In the genomic region with DNA sequence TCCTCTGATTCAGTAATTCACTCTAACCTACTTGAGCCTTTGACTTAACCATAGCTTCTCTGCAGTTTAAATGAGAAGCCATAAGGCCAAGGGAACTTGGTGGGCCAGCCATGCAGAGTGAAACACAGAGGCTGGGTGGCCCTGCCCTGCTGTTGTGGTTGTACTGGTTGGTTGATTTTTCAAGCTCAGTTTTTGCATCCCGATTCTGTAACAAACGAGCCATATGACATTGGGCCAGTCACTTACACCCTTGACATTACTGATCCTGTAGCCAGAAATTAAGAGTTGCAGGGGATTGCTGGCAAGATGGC, we compare ENCODE assay signal across 9 cellular contexts. TPM values are rescaled to one million over a fixed set of nuclear protein-coding genes. Genes with fewer than 3 reads are reported as not detected.
DNase-seq lines count a peak whose midpoint lies in the region; ATAC-seq and TF ChIP-seq lines count a peak whose summit lies in the region.
"Had no signal": no experiment of that assay in that cellular context is flagged by ENCODE, and none has a peak within 500 bp of the region (broad histone marks: within the 10 kb centered on the region; RNA-seq: fewer than 3 reads in every experiment).

No MANE protein-coding gene starts in this region.

- TF ChIP-seq CTCF in right lobe of liver (IDR thresholded peaks at IDR 0.05), result no peak
- TF ChIP-seq CTCF in suprapubic skin (IDR thresholded peaks at IDR 0.05), result no peak

- H3K36me3 ChIP-seq in right lobe of liver, result no peaks in the 10 kb centered on the region
- no peaks in the 10 kb centered on the region for H3K36me3 ChIP-seq in suprapubic skin

- no peak overlapping the region for H3K27ac Mint-ChIP-seq in activated CD8-positive, alpha-beta memory T cell treated with anti-CD3 and anti-CD28 coated beads, Interleukin-2, amount 10 ng/mL, durations not matched to agents 7 days and 5 days
- no peak overlapping the region for H3K27ac Mint-ChIP-seq in activated CD4-positive, alpha-beta memory T cell treated with anti-CD3 and anti-CD28 coated beads for 36 hours

- H3K27me3 Mint-ChIP-seq in activated CD8-positive, alpha-beta memory T cell treated with anti-CD3 and anti-CD28 coated beads, Interleukin-2, amount 10 ng/mL, durations not matched to agents 7 days and 5 days, result peaks cover 14% of the 10 kb centered on the region
- H3K27me3 Mint-ChIP-seq in activated CD4-positive, alpha-beta memory T cell treated with anti-CD3 and anti-CD28 coated beads for 36 hours, result no peaks in the 10 kb centered on the region

- H3K27me3 ChIP-seq in right lobe of liver (no peaks in the 10 kb centered on the region), suprapubic skin (no peaks in the 10 kb centered on the region)

- no peaks in the 10 kb centered on the region for H3K9me3 ChIP-seq in right lobe of liver
- H3K9me3 ChIP-seq in suprapubic skin, result no peaks in the 10 kb centered on the region

- no peaks in the 10 kb centered on the region for H3K9me3 Mint-ChIP-seq in activated CD8-positive, alpha-beta memory T cell treated with anti-CD3 and anti-CD28 coated beads, Interleukin-2, amount 10 ng/mL, durations not matched to agents 7 days and 5 days (ENCODE audit: low read depth)
- no peaks in the 10 kb centered on the region for H3K9me3 Mint-ChIP-seq in activated CD4-positive, alpha-beta memory T cell treated with anti-CD3 and anti-CD28 coated beads for 36 hours

- intact Hi-C loops in activated CD4-positive, alpha-beta memory T cell treated with anti-CD3 and anti-CD28 coated beads for 36 hours (cut with micrococcal nuclease), result loop anchor here (2.0 to 5.0 kb wide), 3 partner anchors 179 to 354 kb away; no protein-coding TSS in a partner anchor
- intact Hi-C loops in right lobe of liver (cut with DNase I), result loop anchor here in 1 of 2 donors (10.0 kb wide), 1 partner anchor 372 kb away; no protein-coding TSS in a partner anchor

- H3K27ac ChIP-seq in right lobe of liver, result peak overlapping the region; percentile 97 to 100 (median 99)
- H3K27ac ChIP-seq in suprapubic skin, result peak overlapping the region; percentile 98

- TF ChIP-seq POLR2A in right lobe of liver (IDR thresholded peaks at IDR 0.05) (no peak), suprapubic skin (IDR thresholded peaks at IDR 0.05) (no peak)

- CTCF ChIA-PET in activated CD8-positive, alpha-beta memory T cell treated with anti-CD3 and anti-CD28 coated beads, Interleukin-2, amount 10 ng/mL, durations not matched to agents 7 days and 5 days (lab: Charles Lee), result interaction anchor here (1.3 to 4.0 kb wide), 5 partner anchors 18 to 372 kb away, joined by 3 to 41 read pairs (median 7); no protein-coding TSS in a partner anchor
- CTCF ChIA-PET in activated CD4-positive, alpha-beta memory T cell treated with anti-CD3 and anti-CD28 coated beads for 36 hours (lab: Charles Lee), result interaction anchor here (1.5 to 2.3 kb wide), 2 partner anchors 12 to 252 kb away, joined by 6 to 7 read pairs; no protein-coding TSS in a partner anchor

- H3K4me1 Mint-ChIP-seq in activated CD8-positive, alpha-beta memory T cell treated with anti-CD3 and anti-CD28 coated beads, Interleukin-2, amount 10 ng/mL, durations not matched to agents 7 days and 5 days, result peaks cover 26% of the 10 kb centered on the region
- H3K4me1 Mint-ChIP-seq in activated CD4-positive, alpha-beta memory T cell treated with anti-CD3 and anti-CD28 coated beads for 36 hours (ENCODE audit: low read depth), result peaks cover 26% of the 10 kb centered on the region

- H3K36me3 Mint-ChIP-seq in activated CD8-positive, alpha-beta memory T cell treated with anti-CD3 and anti-CD28 coated beads, Interleukin-2, amount 10 ng/mL, durations not matched to agents 7 days and 5 days, result no peaks in the 10 kb centered on the region
- no peaks in the 10 kb centered on the region for H3K36me3 Mint-ChIP-seq in activated CD4-positive, alpha-beta memory T cell treated with anti-CD3 and anti-CD28 coated beads for 36 hours

- no peak for ATAC-seq in activated CD8-positive, alpha-beta memory T cell treated with anti-CD3 and anti-CD28 coated beads, Interleukin-2, amount 10 ng/mL, durations not matched to agents 7 days and 5 days
- no peak for ATAC-seq in right lobe of liver

- no peak for TF ChIP-seq EP300 in suprapubic skin (IDR thresholded peaks at IDR 0.05)

- H3K4me3 ChIP-seq in right lobe of liver (peak overlapping the region in 1 of 3 donors; percentile 81), suprapubic skin (no peak overlapping the region)

- 64% methylated on average over 2 of the region's 2 CpGs for WGBS in right lobe of liver (ENCODE audit: insufficient coverage, low coverage, low lambda C conversion rate, missing lambda C conversion rate)
- WGBS in suprapubic skin, result 66% methylated on average over 2 of the region's 2 CpGs

- no peak for DNase-seq in activated CD8-positive, alpha-beta memory T cell treated with anti-CD3 and anti-CD28 coated beads, Interleukin-2, amount 10 ng/mL, durations not matched to agents 7 days and 5 days
- DNase-seq in activated CD8-positive, alpha-beta memory T cell treated with anti-CD3 and anti-CD28 coated beads for 24 hours, result no peak
- no peak for DNase-seq in activated CD4-positive, alpha-beta memory T cell treated with anti-CD3 and anti-CD28 coated beads for 36 hours
- DNase-seq in right lobe of liver, result no peak
- DNase-seq in suprapubic skin (ENCODE audit: low spot score in 2 of 2), result no peak
- DNase-seq in RKO (ENCODE audit: low spot score), result no peak
- no peak for DNase-seq in SKM-1 treated with dmso at 0.1 percent for 144 hours (lab: John Stamatoyannopoulos, UW; ENCODE audit: unreplicated experiment)
- no peak for DNase-seq in H4 (ENCODE audit: low spot score)
- DNase-seq: NCI-H1694 had no signal

- H3K4me1 ChIP-seq in right lobe of liver (peaks cover 0 to 28% (median 12%) of the 10 kb centered on the region in 4 donors), suprapubic skin (peaks cover 33% of the 10 kb centered on the region)

- POLR2A ChIA-PET in activated CD4-positive, alpha-beta memory T cell treated with anti-CD3 and anti-CD28 coated beads for 36 hours (lab: Charles Lee), result interaction anchor here (2.3 kb wide), 1 partner anchor 179 kb away, joined by 10 read pairs; no protein-coding TSS in a partner anchor

- H3K4me3 Mint-ChIP-seq in activated CD8-positive, alpha-beta memory T cell treated with anti-CD3 and anti-CD28 coated beads, Interleukin-2, amount 10 ng/mL, durations not matched to agents 7 days and 5 days, result peak overlapping the region; percentile 18
- peak overlapping the region; percentile 1 for H3K4me3 Mint-ChIP-seq in activated CD4-positive, alpha-beta memory T cell treated with anti-CD3 and anti-CD28 coated beads for 36 hours

RNA-seq across cellular contexts. Expression of a gene that starts 1.3 kb away (rescaled TPM):
- 1 to 10 TPM; 3.5 to 4.5 TPM for total RNA-seq in activated CD8-positive, alpha-beta memory T cell treated with anti-CD3 and anti-CD28 coated beads, Interleukin-2, amount 10 ng/mL, durations not matched to agents 7 days and 5 days
- 1 to 10 TPM; 4.4 to 4.6 TPM for total RNA-seq in activated CD4-positive, alpha-beta memory T cell treated with anti-CD3 and anti-CD28 coated beads for 36 hours
- total RNA-seq in right lobe of liver (10 to 100 TPM; 22.9 to 51.9 (median 25.8) TPM), suprapubic skin (100 to 1,000 TPM in 1 of 4 donors, 10 to 100 TPM in 3; 32.4 to 106 (median 63.0) TPM)
- total RNA-seq in H4 (2014; rRNA removed; shearing (Covaris generic)), result 0.25 and 1.1 TPM in 2 replicates

Comparison
In these comparisons a context has a peak if more than half of its experiments do, and no peak if none do; other contexts are left out.
1. RNA of a gene that starts 1.3 kb away (total RNA-seq): 32.4 to 106 TPM in suprapubic skin and 22.9 to 51.9 TPM in right lobe of liver; 4.4 to 4.6 TPM in activated CD4-positive, alpha-beta memory T cell treated with anti-CD3 and anti-CD28 coated beads for 36 hours, 3.5 to 4.5 TPM in activated CD8-positive, alpha-beta memory T cell treated with anti-CD3 and anti-CD28 coated beads, Interleukin-2, amount 10 ng/mL, durations not matched to agents 7 days and 5 days and 0.25 to 1.1 TPM in H4; every median in the first group is over 4 times any median in the second.